ENCODE assay signal across 15 cellular contexts in the genomic region with DNA sequence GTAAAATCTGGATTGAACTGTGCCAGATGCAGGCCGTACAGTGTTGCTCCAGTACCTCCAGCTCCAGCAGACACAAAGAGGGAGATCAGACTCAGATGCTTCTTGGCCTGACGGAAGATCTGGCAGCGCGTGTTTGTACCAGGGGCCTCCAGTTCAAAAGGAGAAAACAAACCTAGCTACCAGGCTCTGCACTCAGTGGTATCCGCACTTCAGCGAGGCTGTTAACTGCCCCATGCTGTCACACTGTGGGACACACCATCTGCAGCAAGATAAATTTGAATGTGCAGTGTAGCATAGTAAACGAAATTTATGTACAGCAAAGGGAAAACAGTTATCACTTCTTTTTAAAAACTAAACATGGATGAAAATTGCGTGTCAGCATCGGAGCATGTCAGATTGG. TPM values are rescaled to one million over a fixed set of nuclear protein-coding genes. Genes with fewer than 3 reads are reported as not detected.
DNase-seq lines count a peak whose midpoint lies in the region; ATAC-seq and TF ChIP-seq lines count a peak whose summit lies in the region.
"Had no signal": no experiment of that assay in that cellular context is flagged by ENCODE, and none has a peak within 500 bp of the region (broad histone marks: within the 10 kb centered on the region; RNA-seq: fewer than 3 reads in every experiment).

No MANE protein-coding gene starts in this region.

- no peaks in the 10 kb centered on the region for H3K9me3 ChIP-seq in testis
- H3K9me3 ChIP-seq: esophagus squamous epithelium, prostate gland had no signal

- H3K27ac ChIP-seq in testis: no peak overlapping the region
- H3K27ac ChIP-seq: esophagus squamous epithelium, prostate gland had no signal

- TF ChIP-seq POLR2A in testis (IDR thresholded peaks at IDR 0.05): no peak

- no peaks in the 10 kb centered on the region for H3K36me3 ChIP-seq in testis (ENCODE audit: low read depth, missing control alignments)
- H3K36me3 ChIP-seq: prostate gland had no signal

- peak overlapping the region; percentile 45 for H3K27ac Mint-ChIP-seq in activated CD8-positive, alpha-beta memory T cell treated with anti-CD3 and anti-CD28 coated beads, Interleukin-2, amount 10 ng/mL, durations not matched to agents 7 days and 5 days
- H3K27ac Mint-ChIP-seq in chondrocyte (ENCODE audit: unreplicated experiment): peak overlapping the region; percentile 66
- H3K27ac Mint-ChIP-seq in stimulated activated effector memory CD8-positive, alpha-beta T cell treated with anti-CD3 and anti-CD28 coated beads, Interleukin-12 subunit alpha, Interleukin-12 subunit beta, amount 100 ng/mL, for 72 hours: peak overlapping the region; percentile 45
- H3K27ac Mint-ChIP-seq: activated T-helper 1 cell treated with anti-CD3 and anti-CD28 coated beads, Interleukin-12 subunit alpha, Interleukin-12 subunit beta, Interleukin-2, Interleukin-4 antibody, amounts not matched to agents 30 ng/mL and 10 ng/mL and 1 ng/mL, durations not matched to agents 14 hours and 24 hours and 36 hours had no signal

- no peak overlapping the region for H3K4me3 ChIP-seq in testis
- H3K4me3 ChIP-seq: esophagus squamous epithelium, prostate gland had no signal

- no peak for TF ChIP-seq CTCF in chondrocyte (IDR thresholded peaks at IDR 0.05)
- TF ChIP-seq CTCF in testis (IDR thresholded peaks at IDR 0.05): no peak

- 88 to 90% methylated on average over 9 of the region's 9 CpGs for WGBS in testis, 2 donors

- peaks cover 51% of the 10 kb centered on the region for H3K4me1 Mint-ChIP-seq in activated CD8-positive, alpha-beta memory T cell treated with anti-CD3 and anti-CD28 coated beads, Interleukin-2, amount 10 ng/mL, durations not matched to agents 7 days and 5 days
- peaks cover 68% of the 10 kb centered on the region for H3K4me1 Mint-ChIP-seq in chondrocyte (ENCODE audit: low read depth)
- peaks cover 36% of the 10 kb centered on the region for H3K4me1 Mint-ChIP-seq in stimulated activated effector memory CD8-positive, alpha-beta T cell treated with anti-CD3 and anti-CD28 coated beads, Interleukin-12 subunit alpha, Interleukin-12 subunit beta, amount 100 ng/mL, for 72 hours

- no peaks in the 10 kb centered on the region for H3K27me3 ChIP-seq in testis
- H3K27me3 ChIP-seq: esophagus squamous epithelium had no signal

- H3K9me3 Mint-ChIP-seq in activated CD8-positive, alpha-beta memory T cell treated with anti-CD3 and anti-CD28 coated beads, Interleukin-2, amount 10 ng/mL, durations not matched to agents 7 days and 5 days (ENCODE audit: low read depth): no peaks in the 10 kb centered on the region
- H3K9me3 Mint-ChIP-seq in chondrocyte (ENCODE audit: low read depth): no peaks in the 10 kb centered on the region
- no peaks in the 10 kb centered on the region for H3K9me3 Mint-ChIP-seq in stimulated activated effector memory CD8-positive, alpha-beta T cell treated with anti-CD3 and anti-CD28 coated beads, Interleukin-12 subunit alpha, Interleukin-12 subunit beta, amount 100 ng/mL, for 72 hours
- H3K9me3 Mint-ChIP-seq: activated T-helper 1 cell treated with anti-CD3 and anti-CD28 coated beads, Interleukin-12 subunit alpha, Interleukin-12 subunit beta, Interleukin-2, Interleukin-4 antibody, amounts not matched to agents 30 ng/mL and 10 ng/mL and 1 ng/mL, durations not matched to agents 14 hours and 24 hours and 36 hours had no signal

- no peak overlapping the region for H3K4me3 Mint-ChIP-seq in activated CD8-positive, alpha-beta memory T cell treated with anti-CD3 and anti-CD28 coated beads, Interleukin-2, amount 10 ng/mL, durations not matched to agents 7 days and 5 days
- H3K4me3 Mint-ChIP-seq in chondrocyte (ENCODE audit: unreplicated experiment): no peak overlapping the region
- no peak overlapping the region for H3K4me3 Mint-ChIP-seq in stimulated activated effector memory CD8-positive, alpha-beta T cell treated with anti-CD3 and anti-CD28 coated beads, Interleukin-12 subunit alpha, Interleukin-12 subunit beta, amount 100 ng/mL, for 72 hours
- H3K4me3 Mint-ChIP-seq: activated T-helper 1 cell treated with anti-CD3 and anti-CD28 coated beads, Interleukin-12 subunit alpha, Interleukin-12 subunit beta, Interleukin-2, Interleukin-4 antibody, amounts not matched to agents 30 ng/mL and 10 ng/mL and 1 ng/mL, durations not matched to agents 14 hours and 24 hours and 36 hours had no signal

- intact Hi-C loops in testis (cut with DNase I; ENCODE audit: low total_unique reads): loop anchor here (10.0 kb wide), 1 partner anchor 205 kb away; the partner anchor contains the start of gene PPP2R5C

- peaks cover 24% of the 10 kb centered on the region for H3K4me1 ChIP-seq in testis
- H3K4me1 ChIP-seq: prostate gland had no signal

- H3K36me3 Mint-ChIP-seq in activated CD8-positive, alpha-beta memory T cell treated with anti-CD3 and anti-CD28 coated beads, Interleukin-2, amount 10 ng/mL, durations not matched to agents 7 days and 5 days: peaks cover 21% of the 10 kb centered on the region
- H3K36me3 Mint-ChIP-seq in chondrocyte (ENCODE audit: low read depth): peaks cover 9% of the 10 kb centered on the region
- peaks cover 53% of the 10 kb centered on the region for H3K36me3 Mint-ChIP-seq in stimulated activated effector memory CD8-positive, alpha-beta T cell treated with anti-CD3 and anti-CD28 coated beads, Interleukin-12 subunit alpha, Interleukin-12 subunit beta, amount 100 ng/mL, for 72 hours

- no peaks in the 10 kb centered on the region for H3K27me3 Mint-ChIP-seq in activated CD8-positive, alpha-beta memory T cell treated with anti-CD3 and anti-CD28 coated beads, Interleukin-2, amount 10 ng/mL, durations not matched to agents 7 days and 5 days
- no peaks in the 10 kb centered on the region for H3K27me3 Mint-ChIP-seq in chondrocyte (ENCODE audit: low read depth)

- no peak for ATAC-seq in activated CD8-positive, alpha-beta memory T cell treated with anti-CD3 and anti-CD28 coated beads, Interleukin-2, amount 10 ng/mL, durations not matched to agents 7 days and 5 days
- no peak for ATAC-seq in stimulated activated effector memory CD8-positive, alpha-beta T cell treated with anti-CD3 and anti-CD28 coated beads, Interleukin-12 subunit alpha, Interleukin-12 subunit beta, amount 100 ng/mL, for 72 hours
- no peak for ATAC-seq in HG03135 (IDR thresholded peaks at IDR 0.05; ENCODE audit: unreplicated experiment)

- CTCF ChIA-PET in activated CD8-positive, alpha-beta memory T cell treated with anti-CD3 and anti-CD28 coated beads, Interleukin-2, amount 10 ng/mL, durations not matched to agents 7 days and 5 days (lab: Charles Lee): interaction anchor here (0.7 to 2.6 kb wide), 4 partner anchors 9 to 344 kb away, joined by 3 to 8 read pairs (median 4); no protein-coding TSS in a partner anchor

- peak; percentile 12 for DNase-seq in activated CD8-positive, alpha-beta memory T cell treated with anti-CD3 and anti-CD28 coated beads, Interleukin-2, amount 10 ng/mL, durations not matched to agents 7 days and 5 days
- DNase-seq in activated CD8-positive, alpha-beta memory T cell treated with anti-CD3 and anti-CD28 coated beads for 24 hours: no peak
- DNase-seq in NCI-H526 treated with DMSO at 0.1 percent for 48 hours (lab: John Stamatoyannopoulos, UW) (peak; percentile 16), chondrocyte (ENCODE audit: low spot score) (no peak), UCSD-AML1 (lab: John Stamatoyannopoulos, UW; ENCODE audit: unreplicated experiment) (no peak), testis (no peak)
- no peak for DNase-seq in stimulated activated effector memory CD8-positive, alpha-beta T cell treated with anti-CD3 and anti-CD28 coated beads, Interleukin-12 subunit alpha, Interleukin-12 subunit beta, amount 100 ng/mL, for 72 hours (ENCODE audit: low spot score in 2 of 2)
- DNase-seq: ACHN; activated CD4-positive, alpha-beta T cell treated with anti-CD3 and anti-CD28 coated beads for 1 hour; esophagus squamous epithelium; hippocampal formation; NCI-H187 treated with DMSO at 0.1 percent for 48 hours had no signal

RNA-seq across cellular contexts. Expression of gene DYNC1H1, which starts 5.1 kb away (rescaled TPM):
- 100 to 1,000 TPM; 308 to 325 TPM for total RNA-seq in activated CD8-positive, alpha-beta memory T cell treated with anti-CD3 and anti-CD28 coated beads, Interleukin-2, amount 10 ng/mL, durations not matched to agents 7 days and 5 days
- total RNA-seq in chondrocyte: 718 to 842 TPM (median 735 TPM) in 3 replicates
- 100 to 1,000 TPM; 538 to 691 TPM for total RNA-seq in testis
- polyA plus RNA-seq in testis (ENCODE audit: insufficient read depth, low read depth, low replicate concordance): 313 TPM

Comparison
In these comparisons a context has a peak if more than half of its experiments do, and no peak if none do; other contexts are left out.
1. DNase-seq: peak in activated CD8-positive, alpha-beta memory T cell treated with anti-CD3 and anti-CD28 coated beads, Interleukin-2, amount 10 ng/mL, durations not matched to agents 7 days and 5 days (single experiment) and NCI-H526 treated with DMSO at 0.1 percent for 48 hours (single experiment); none in activated CD8-positive, alpha-beta memory T cell treated with anti-CD3 and anti-CD28 coated beads for 24 hours (single experiment), chondrocyte (single experiment), stimulated activated effector memory CD8-positive, alpha-beta T cell treated with anti-CD3 and anti-CD28 coated beads, Interleukin-12 subunit alpha, Interleukin-12 subunit beta, amount 100 ng/mL, for 72 hours (0 of 2), UCSD-AML1 (single experiment) and testis (single experiment).
2. Peak in every context shown above with its lines, with median percentiles within 50 percentile points of each other: H3K27ac Mint-ChIP-seq.